In the genomic region with DNA sequence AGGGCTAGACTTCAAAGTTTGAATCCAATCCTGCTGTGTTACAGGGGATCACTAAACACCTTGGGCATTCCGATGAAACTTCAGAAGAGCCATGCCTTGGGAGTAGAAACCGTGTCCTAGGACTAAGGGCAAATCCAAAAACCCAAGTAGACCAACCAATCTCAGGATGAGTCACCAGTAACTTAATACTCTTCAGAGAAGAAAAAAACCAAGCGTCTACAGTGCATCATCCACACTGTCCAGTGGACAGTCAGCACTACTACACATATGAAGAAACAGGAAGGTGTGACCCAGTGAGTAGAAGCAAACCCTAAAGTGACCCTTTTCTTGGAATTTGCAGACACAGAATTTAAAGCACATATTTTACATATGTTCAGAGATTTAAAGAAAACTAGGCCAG, we compare ENCODE assay signal across 14 cellular contexts. TPM values are rescaled to one million over a fixed set of nuclear protein-coding genes. Genes with fewer than 3 reads are reported as not detected.
DNase-seq lines count a peak whose midpoint lies in the region; ATAC-seq, FAIRE-seq and TF ChIP-seq lines count a peak whose summit lies in the region.
"Had no signal": no experiment of that assay in that cellular context is flagged by ENCODE, and none has a peak within 500 bp of the region (broad histone marks: within the 10 kb centered on the region; RNA-seq: fewer than 3 reads in every experiment).

No MANE protein-coding gene starts in this region.

- no peaks in the 10 kb centered on the region for H3K9me3 ChIP-seq in smooth muscle cell (replicated peaks; ENCODE audit: low read depth)

- no peak for TF ChIP-seq POLR2A in H54 (IDR thresholded peaks at IDR 0.05; ENCODE audit: low read depth, low read length)

- peaks cover 11% of the 10 kb centered on the region for H3K4me1 Mint-ChIP-seq in activated T-helper 17 cell treated with anti-CD3 and anti-CD28 coated beads, Interleukin-2, amount 50 U/mL, for 72 hours
- H3K4me1 Mint-ChIP-seq: activated naive CD8-positive, alpha-beta T cell treated with anti-CD3 and anti-CD28 coated beads, Interleukin-2, amount 10 ng/mL, durations not matched to agents 7 days and 5 days had no signal

- H3K36me3 Mint-ChIP-seq in activated T-helper 17 cell treated with anti-CD3 and anti-CD28 coated beads, Interleukin-2, amount 50 U/mL, for 72 hours (ENCODE audit: low read depth), result peaks cover 89% of the 10 kb centered on the region

- H3K79me2 ChIP-seq in ACC112 (ENCODE audit: control insufficient read depth, insufficient read depth, low read length, unreplicated experiment) (peaks cover 19% of the 10 kb centered on the region), smooth muscle cell (ENCODE audit: low read depth) (peaks cover 3% of the 10 kb centered on the region)

- H3K27ac Mint-ChIP-seq in activated T-helper 17 cell treated with anti-CD3 and anti-CD28 coated beads, Interleukin-2, amount 50 U/mL, for 72 hours, result peak overlapping the region; percentile 51
- H3K27ac Mint-ChIP-seq: activated CD8-positive, alpha-beta T cell treated with anti-CD3 and anti-CD28 coated beads for 36 hours; activated naive CD8-positive, alpha-beta T cell treated with anti-CD3 and anti-CD28 coated beads, Interleukin-2, amount 10 ng/mL, durations not matched to agents 7 days and 5 days had no signal

- H3K4me2 ChIP-seq in smooth muscle cell, result no peak overlapping the region

- no peak overlapping the region for H3K4me3 ChIP-seq in ACC112 (ENCODE audit: low read depth, low read length)
- H3K4me3 ChIP-seq in smooth muscle cell, result no peak overlapping the region

- H3F3A ChIP-seq in smooth muscle cell (ENCODE audit: low read depth), result no peaks in the 10 kb centered on the region

- peaks cover 45% of the 10 kb centered on the region for H4K20me1 ChIP-seq in smooth muscle cell (ENCODE audit: low read depth)

- 55% methylated on average over 3 of the region's 3 CpGs for WGBS in smooth muscle cell (ENCODE audit: low lambda C conversion rate)

- H2AFZ ChIP-seq in ACC112 (ENCODE audit: low read length, unreplicated experiment), result no peak overlapping the region
- H2AFZ ChIP-seq in smooth muscle cell (ENCODE audit: low read depth), result no peak overlapping the region

- no peaks in the 10 kb centered on the region for H3K9me3 Mint-ChIP-seq in activated T-helper 17 cell treated with anti-CD3 and anti-CD28 coated beads, Interleukin-2, amount 50 U/mL, for 72 hours
- H3K9me3 Mint-ChIP-seq: activated CD8-positive, alpha-beta T cell treated with anti-CD3 and anti-CD28 coated beads for 36 hours had no signal

- DNase-seq in H54 (ENCODE audit: insufficient read length, low spot score), result peak; percentile 67
- peak; percentile 49 for DNase-seq in fibroblast of the conjunctiva (ENCODE audit: low read depth)
- no peak for DNase-seq in smooth muscle cell (lab: John Stamatoyannopoulos, UW; ENCODE audit: unreplicated experiment)
- no peak for DNase-seq in left lobe of liver (ENCODE audit: low spot score)
- DNase-seq: activated CD8-positive, alpha-beta T cell treated with anti-CD3 and anti-CD28 coated beads for 36 hours; activated naive CD8-positive, alpha-beta T cell treated with anti-CD3 and anti-CD28 coated beads, Interleukin-2, amount 10 ng/mL, durations not matched to agents 7 days and 5 days; NCI-H1048; stimulated activated CD4-positive, alpha-beta T cell treated with anti-CD3 and anti-CD28 coated beads, Interleukin-2, amount 100 ng/mL, for 24 hours had no signal

- TF ChIP-seq CTCF in smooth muscle cell (IDR thresholded peaks at IDR 0.05; ENCODE audit: borderline replicate concordance, insufficient read depth, poor library complexity, severe bottlenecking), result no peak

- no peak overlapping the region for H3K9ac ChIP-seq in smooth muscle cell (ENCODE audit: low read depth)

- H3K36me3 ChIP-seq in ACC112 (ENCODE audit: insufficient read depth, low read length) (peaks cover 38% of the 10 kb centered on the region), smooth muscle cell (ENCODE audit: low read depth) (peaks cover 23% of the 10 kb centered on the region)

- H3K4me3 Mint-ChIP-seq in activated T-helper 17 cell treated with anti-CD3 and anti-CD28 coated beads, Interleukin-2, amount 50 U/mL, for 72 hours, result no peak overlapping the region
- H3K4me3 Mint-ChIP-seq: activated CD8-positive, alpha-beta T cell treated with anti-CD3 and anti-CD28 coated beads for 36 hours; activated naive CD8-positive, alpha-beta T cell treated with anti-CD3 and anti-CD28 coated beads, Interleukin-2, amount 10 ng/mL, durations not matched to agents 7 days and 5 days had no signal

- peak; percentile 50 for ATAC-seq in activated T-helper 17 cell treated with anti-CD3 and anti-CD28 coated beads, Interleukin-2, amount 50 U/mL, for 72 hours (replicated peaks)
- ATAC-seq in HG02610 (IDR thresholded peaks at IDR 0.05; ENCODE audit: unreplicated experiment), result no peak
- ATAC-seq in HG03442 (IDR thresholded peaks at IDR 0.05; ENCODE audit: unreplicated experiment), result no peak
- ATAC-seq in left lobe of liver, result no peak
- ATAC-seq: activated CD8-positive, alpha-beta T cell treated with anti-CD3 and anti-CD28 coated beads for 36 hours had no signal

- H3K4me1 ChIP-seq in ACC112 (ENCODE audit: control insufficient read depth, insufficient read depth, low read length, unreplicated experiment) (peaks cover 22% of the 10 kb centered on the region), smooth muscle cell (ENCODE audit: low read depth) (no peaks in the 10 kb centered on the region)

- no peaks in the 10 kb centered on the region for H3K27me3 Mint-ChIP-seq in activated T-helper 17 cell treated with anti-CD3 and anti-CD28 coated beads, Interleukin-2, amount 50 U/mL, for 72 hours
- H3K27me3 Mint-ChIP-seq: activated CD8-positive, alpha-beta T cell treated with anti-CD3 and anti-CD28 coated beads for 36 hours; activated naive CD8-positive, alpha-beta T cell treated with anti-CD3 and anti-CD28 coated beads, Interleukin-2, amount 10 ng/mL, durations not matched to agents 7 days and 5 days had no signal

- peak; percentile 36 for FAIRE-seq in H54 (lab: Jason Lieb, UNC)
- FAIRE-seq: islet of Langerhans had no signal

- H3K27me3 ChIP-seq in ACC112 (ENCODE audit: insufficient read depth, low read length) (no peaks in the 10 kb centered on the region), smooth muscle cell (ENCODE audit: low read depth) (no peaks in the 10 kb centered on the region)

- H3K27ac ChIP-seq in ACC112 (ENCODE audit: low read depth, low read length) (peak overlapping the region; percentile 24; the same call in 1 of the 2 replicates), smooth muscle cell (ENCODE audit: low read depth) (no peak overlapping the region)
- H3K27ac ChIP-seq: HL-60 had no signal

RNA-seq across cellular contexts. Expression of a gene that starts 39.4 kb away (rescaled TPM):
- 10 to 100 TPM; 43.2 to 48.2 TPM for total RNA-seq in activated T-helper 17 cell treated with anti-CD3 and anti-CD28 coated beads, Interleukin-2, amount 50 U/mL, for 72 hours
- total RNA-seq in smooth muscle cell (11.3 and 14.9 TPM in 2 replicates), left lobe of liver (41.6 TPM)
- polyA plus RNA-seq in smooth muscle cell, result 28.2 and 29.9 TPM in 2 replicates

RNA-seq across cellular contexts. Expression of a gene that starts 40.1 kb away (rescaled TPM):
- 10 to 100 TPM; 11.6 to 12.8 TPM for total RNA-seq in activated T-helper 17 cell treated with anti-CD3 and anti-CD28 coated beads, Interleukin-2, amount 50 U/mL, for 72 hours
- total RNA-seq in smooth muscle cell (23.7 and 25.0 TPM in 2 replicates), left lobe of liver (8.0 TPM)
- polyA plus RNA-seq in smooth muscle cell, result 14.0 and 17.3 TPM in 2 replicates

Comparison
In these comparisons a context has a peak if more than half of its experiments do, and no peak if none do; other contexts are left out.
1. DNase-seq: peak in H54 (single experiment) and fibroblast of the conjunctiva (single experiment); none in smooth muscle cell (single experiment) and left lobe of liver (single experiment).